ENCODE assay signal across 8 cellular contexts in the genomic region with DNA sequence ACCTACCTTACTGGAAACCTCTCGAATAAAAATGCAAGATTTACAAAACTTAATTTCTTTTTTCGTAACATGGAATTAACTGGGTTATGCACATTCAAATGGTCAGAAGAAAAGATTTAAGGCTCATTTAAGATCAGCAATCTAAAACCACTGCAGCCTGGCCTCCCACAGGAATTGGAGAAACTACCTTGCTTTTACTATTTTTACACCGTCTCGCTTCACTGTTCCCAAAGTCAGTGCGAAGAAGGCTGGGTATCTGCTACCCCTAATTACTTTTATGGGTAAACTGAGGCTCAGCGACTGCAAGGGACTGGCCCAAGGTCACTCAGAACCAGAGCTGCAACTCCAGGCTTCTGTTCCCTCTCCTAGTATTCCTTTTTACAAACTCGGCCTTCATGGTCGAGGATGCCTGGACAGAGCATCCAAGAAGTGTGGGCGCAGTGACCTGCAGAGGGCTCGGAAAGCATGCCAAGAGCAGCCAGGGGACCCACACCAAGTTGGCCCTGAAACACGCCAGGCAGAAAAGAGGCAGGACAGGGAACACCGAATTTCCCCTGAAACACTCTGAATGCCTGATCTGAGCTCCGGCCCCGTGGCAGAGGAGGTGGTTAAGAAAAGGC. TPM values are rescaled to one million over a fixed set of nuclear protein-coding genes. Genes with fewer than 3 reads are reported as not detected.
A peak's percentile ranks its signal among the peaks of the same experiment; 100 is the strongest.
DNase-seq lines count a peak whose midpoint lies in the region; ATAC-seq lines count a peak whose summit lies in the region.

No MANE protein-coding gene starts in this region.

- peaks cover 36% of the 10 kb centered on the region for H3K36me3 Mint-ChIP-seq in activated CD8-positive, alpha-beta memory T cell treated with anti-CD3 and anti-CD28 coated beads, Interleukin-2, amount 10 ng/mL, durations not matched to agents 7 days and 5 days

- peaks cover 25 to 30% (median 26%) of the 10 kb centered on the region in 3 donors for H3K4me1 ChIP-seq in skeletal muscle tissue (ENCODE audit: control insufficient read depth in 3 of 3, insufficient read depth in 3 of 3, low read length in 3 of 3)

- H3K27me3 Mint-ChIP-seq in activated CD8-positive, alpha-beta memory T cell treated with anti-CD3 and anti-CD28 coated beads, Interleukin-2, amount 10 ng/mL, durations not matched to agents 7 days and 5 days: peaks cover 3% of the 10 kb centered on the region

- H3K4me1 Mint-ChIP-seq in activated CD8-positive, alpha-beta memory T cell treated with anti-CD3 and anti-CD28 coated beads, Interleukin-2, amount 10 ng/mL, durations not matched to agents 7 days and 5 days: peaks cover 56% of the 10 kb centered on the region

- H3K36me3 ChIP-seq in skeletal muscle tissue (ENCODE audit: control insufficient read depth in 3 of 3, insufficient read depth in 3 of 3, low read length in 3 of 3): peaks cover 2 to 4% (median 4%) of the 10 kb centered on the region in 3 donors

- H3K9me3 ChIP-seq in iPS-18c (ENCODE audit: control insufficient read depth, insufficient read depth, low read length) (no peaks in the 10 kb centered on the region), skeletal muscle tissue (ENCODE audit: control insufficient read depth in 3 of 3, low read length in 3 of 3) (no peaks in the 10 kb centered on the region)

- peak overlapping the region; percentile 83 to 92 (median 85) for H3K9ac ChIP-seq in skeletal muscle tissue (ENCODE audit: low read depth in 1 of 3, low read length in 3 of 3)

- H3K27ac Mint-ChIP-seq in activated CD8-positive, alpha-beta memory T cell treated with anti-CD3 and anti-CD28 coated beads, Interleukin-2, amount 10 ng/mL, durations not matched to agents 7 days and 5 days: peak overlapping the region; percentile 88

- no peaks in the 10 kb centered on the region for H3K9me3 Mint-ChIP-seq in activated CD8-positive, alpha-beta memory T cell treated with anti-CD3 and anti-CD28 coated beads, Interleukin-2, amount 10 ng/mL, durations not matched to agents 7 days and 5 days (ENCODE audit: low read depth)

- H3K27ac ChIP-seq in adipose tissue (ENCODE audit: low read depth, low read length) (peak overlapping the region; percentile 38), skeletal muscle tissue (ENCODE audit: low read depth, low read length) (peak overlapping the region; percentile 81)

- no peak for ATAC-seq in activated CD8-positive, alpha-beta memory T cell treated with anti-CD3 and anti-CD28 coated beads, Interleukin-2, amount 10 ng/mL, durations not matched to agents 7 days and 5 days

- H3K4me3 ChIP-seq in Jurkat, Clone E6-1 (ENCODE audit: low read length): peak overlapping the region; percentile 99
- H3K4me3 ChIP-seq in iPS-18c (ENCODE audit: insufficient read depth, low read depth, low read length) (peak overlapping the region; percentile 94), skeletal muscle tissue (ENCODE audit: low read length in 3 of 3) (peak overlapping the region; percentile 86 to 92 (median 92))

- WGBS in adipose tissue, 3 donors: 5 to 6% (median 6%) methylated on average over 14 of the region's 14 CpGs

- peak overlapping the region; percentile 92 for H3K4me3 Mint-ChIP-seq in activated CD8-positive, alpha-beta memory T cell treated with anti-CD3 and anti-CD28 coated beads, Interleukin-2, amount 10 ng/mL, durations not matched to agents 7 days and 5 days

- no peaks in the 10 kb centered on the region for H3K27me3 ChIP-seq in skeletal muscle tissue (ENCODE audit: control insufficient read depth in 3 of 3, insufficient read depth in 3 of 3, low read length in 3 of 3)

- CTCF ChIA-PET in activated CD8-positive, alpha-beta memory T cell treated with anti-CD3 and anti-CD28 coated beads, Interleukin-2, amount 10 ng/mL, durations not matched to agents 7 days and 5 days (lab: Charles Lee): interaction anchor here (1.0 to 2.3 kb wide), 4 partner anchors 15 to 46 kb away, joined by 3 to 20 read pairs (median 5); a partner anchor contains a TSS

- DNase-seq in activated CD8-positive, alpha-beta memory T cell treated with anti-CD3 and anti-CD28 coated beads, Interleukin-2, amount 10 ng/mL, durations not matched to agents 7 days and 5 days: no peak
- DNase-seq in activated CD8-positive, alpha-beta memory T cell treated with anti-CD3 and anti-CD28 coated beads for 24 hours: no peak
- DNase-seq in Jurkat, Clone E6-1 (ENCODE audit: low read depth, low spot score): no peak
- DNase-seq in NOMO-1 treated with DMSO at 0.1 percent for 48 hours (lab: John Stamatoyannopoulos, UW; ENCODE audit: unreplicated experiment): no peak
- no peak for DNase-seq in stimulated activated CD4-positive, alpha-beta T cell treated with anti-CD3 and anti-CD28 coated beads, Interleukin-1b, Interleukin-23, amount 100 ng/mL, for 48 hours

RNA-seq across cellular contexts. Expression of a gene that starts 0.9 kb away (rescaled TPM):
- total RNA-seq in activated CD8-positive, alpha-beta memory T cell treated with anti-CD3 and anti-CD28 coated beads, Interleukin-2, amount 10 ng/mL, durations not matched to agents 7 days and 5 days: 10 to 100 TPM; 49.6 to 58.3 TPM
- polyA plus RNA-seq in Jurkat, Clone E6-1 (2012; ENCODE audit: insufficient read depth, insufficient read length): 35.5 TPM
- 10 to 100 TPM in 2 of 3 donors, 1 to 10 TPM in 1; 9.3 to 12.7 (median 10.9) TPM for polyA plus RNA-seq in adipose tissue
- total RNA-seq in skeletal muscle tissue: 19.3 TPM

RNA-seq across cellular contexts. Expression of a gene that starts 42.8 kb away (rescaled TPM):
- 10 to 100 TPM; 15.2 to 21.3 TPM for total RNA-seq in activated CD8-positive, alpha-beta memory T cell treated with anti-CD3 and anti-CD28 coated beads, Interleukin-2, amount 10 ng/mL, durations not matched to agents 7 days and 5 days
- 5.8 TPM for polyA plus RNA-seq in Jurkat, Clone E6-1 (2012; ENCODE audit: insufficient read depth, insufficient read length)
- 1 to 10 TPM; 2.1 to 5.2 (median 3.9) TPM for polyA plus RNA-seq in adipose tissue
- 4.7 TPM for total RNA-seq in skeletal muscle tissue
